In genomic region chr5:172868924-172869565, GRCh38 we compare ENCODE assay signal across 1 cellular context.
A peak's percentile ranks its signal among the peaks of the same experiment; 100 is the strongest.
TF ChIP-seq lines count a peak whose summit lies in the region.

No MANE protein-coding gene starts in this region.

TF ChIP-seq in HEK293, 187 proteins besides CTCF, POLR2A, EP300 and RAD21 (continued from another document):
- TF ChIP-seq PRDM10 (tag by site-specific recombination; IDR thresholded peaks at IDR 0.05), result peak; percentile 52
- TF ChIP-seq REST (tag by site-specific recombination; IDR thresholded peaks at IDR 0.05), result no peak
- no peak for TF ChIP-seq ZNF18 (tag by site-specific recombination; IDR thresholded peaks at IDR 0.05)
- no peak for TF ChIP-seq ZNF23 (tag by site-specific recombination; IDR thresholded peaks at IDR 0.05; ENCODE audit: borderline replicate concordance)
- peak; percentile 44; the same call in 1 of the 2 replicates for TF ChIP-seq ZNF692 (tag by site-specific recombination; IDR thresholded peaks at IDR 0.05)
- no peak for TF ChIP-seq PRDM2 (tag by site-specific recombination; IDR thresholded peaks at IDR 0.05; ENCODE audit: borderline replicate concordance)
- 0 out of 2 replicates have a peak, but pooled peaks have one; percentile 8 for TF ChIP-seq KLF9 (tag by site-specific recombination; IDR thresholded peaks at IDR 0.05; ENCODE audit: low read depth)
- TF ChIP-seq ZIC2 (tag by site-specific recombination; IDR thresholded peaks at IDR 0.05), result peak; percentile 67
- TF ChIP-seq ZNF362 (tag by site-specific recombination; IDR thresholded peaks at IDR 0.05), result no peak
- no peak for TF ChIP-seq ZBTB7A (tag by site-specific recombination; IDR thresholded peaks at IDR 0.05; ENCODE audit: low read depth)
- TF ChIP-seq ZNF600 (tag by site-specific recombination; IDR thresholded peaks at IDR 0.05), result peak; percentile 82
TF ChIP-seq in HEK293: peak in this region for 9.
